10 cellular contexts compared by ENCODE assay signal in genomic region chr17:38421224-38421841, GRCh38. TPM values are rescaled to one million over a fixed set of nuclear protein-coding genes. Genes with fewer than 3 reads are reported as not detected.
DNase-seq lines count a peak whose midpoint lies in the region; ATAC-seq, FAIRE-seq and TF ChIP-seq lines count a peak whose summit lies in the region.
"Had no signal": no experiment of that assay in that cellular context is flagged by ENCODE, and none has a peak within 500 bp of the region (broad histone marks: within the 10 kb centered on the region; RNA-seq: fewer than 3 reads in every experiment).

No MANE protein-coding gene starts in this region.

- H3K27ac Mint-ChIP-seq in neural crest cell (ENCODE audit: unreplicated experiment), result no peak overlapping the region
- H3K27ac Mint-ChIP-seq: stimulated activated naive B cell treated with anti-CD40 and anti-IgM and Interleukin-4, amounts not matched to agents 10 μg/mL and 1 μg/mL and 100 μg/mL, for 72 hours had no signal

- no peaks in the 10 kb centered on the region for H3K36me3 Mint-ChIP-seq in neural crest cell (ENCODE audit: low read depth)
- H3K36me3 Mint-ChIP-seq: stimulated activated naive B cell treated with anti-CD40 and anti-IgM and Interleukin-4, amounts not matched to agents 10 μg/mL and 1 μg/mL and 100 μg/mL, for 72 hours had no signal

- DNase-seq in AG20443 (ENCODE audit: low spot score) (peak; percentile 75), NCI-H82 treated with DMSO at 0.1 percent for 48 hours (lab: John Stamatoyannopoulos, UW; ENCODE audit: unreplicated experiment) (peak; percentile 73), fibroblast of peridontal ligament (ENCODE audit: extremely low read depth) (peak; percentile 64), neural crest cell (ENCODE audit: low read depth, low spot score) (no peak), cerebellar cortex (ENCODE audit: low spot score) (no peak), activated gamma-delta T cell (lab: John Stamatoyannopoulos, UW) (no peak), HTR-8/SVneo (ENCODE audit: insufficient read length, low spot score) (no peak)
- DNase-seq: left lung; stimulated activated naive B cell treated with anti-CD40 and anti-IgM and Interleukin-4, amounts not matched to agents 10 μg/mL and 1 μg/mL and 100 μg/mL, for 72 hours had no signal

- ATAC-seq in HG02759 (IDR thresholded peaks at IDR 0.05; ENCODE audit: unreplicated experiment), result no peak
- ATAC-seq: left lung; stimulated activated naive B cell treated with anti-CD40 and anti-IgM and Interleukin-4, amounts not matched to agents 10 μg/mL and 1 μg/mL and 100 μg/mL, for 72 hours had no signal

- H3K27me3 Mint-ChIP-seq in neural crest cell (ENCODE audit: low read depth), result peaks cover 72% of the 10 kb centered on the region

- TF ChIP-seq CTCF in neural crest cell (conservative IDR thresholded peaks at IDR 0.05), result no peak

- FAIRE-seq in HTR-8/SVneo (lab: Jason Lieb, UNC), result no peak

- no peaks in the 10 kb centered on the region for H3K9me3 Mint-ChIP-seq in neural crest cell
- H3K9me3 Mint-ChIP-seq: stimulated activated naive B cell treated with anti-CD40 and anti-IgM and Interleukin-4, amounts not matched to agents 10 μg/mL and 1 μg/mL and 100 μg/mL, for 72 hours had no signal

- H3K4me1 Mint-ChIP-seq in neural crest cell, result peaks cover 47% of the 10 kb centered on the region

- H3K4me3 Mint-ChIP-seq in neural crest cell, result peak overlapping the region; percentile 64
- H3K4me3 Mint-ChIP-seq: stimulated activated naive B cell treated with anti-CD40 and anti-IgM and Interleukin-4, amounts not matched to agents 10 μg/mL and 1 μg/mL and 100 μg/mL, for 72 hours had no signal

RNA-seq across cellular contexts. Expression of gene ARHGAP23, which starts 6.9 kb away (rescaled TPM):
- total RNA-seq in neural crest cell, result 25.7 and 30.0 TPM in 2 replicates

Comparison
In these comparisons a context has a peak if more than half of its experiments do, and no peak if none do; other contexts are left out.
1. DNase-seq: peak in AG20443 (single experiment), NCI-H82 treated with DMSO at 0.1 percent for 48 hours (single experiment) and fibroblast of peridontal ligament (single experiment); none in neural crest cell (single experiment), cerebellar cortex (single experiment), activated gamma-delta T cell (single experiment) and HTR-8/SVneo (single experiment).